15 cellular contexts compared by ENCODE assay signal in genomic region chr1:213397638-213398037, GRCh38.
DNase-seq lines count a peak whose midpoint lies in the region; ATAC-seq and TF ChIP-seq lines count a peak whose summit lies in the region.
"Had no signal": no experiment of that assay in that cellular context is flagged by ENCODE, and none has a peak within 500 bp of the region (broad histone marks: within the 10 kb centered on the region; RNA-seq: fewer than 3 reads in every experiment).

No MANE protein-coding gene starts in this region.

- no peaks in the 10 kb centered on the region for H3K9me3 ChIP-seq in right atrium auricular region
- no peaks in the 10 kb centered on the region for H3K9me3 ChIP-seq in T-helper 17 cell (ENCODE audit: control insufficient read depth, low read length, poor library complexity, severe bottlenecking)
- no peaks in the 10 kb centered on the region for H3K9me3 ChIP-seq in neuronal stem cell (replicated peaks in 1 of 2; ENCODE audit: control insufficient read depth in 2 of 2, insufficient read depth in 1 of 2, low read depth in 1 of 2, low read length in 2 of 2)
- no peaks in the 10 kb centered on the region for H3K9me3 ChIP-seq in MG63
- H3K9me3 ChIP-seq: BLaER1 had no signal

- no peak overlapping the region for H3K23ac ChIP-seq in neuronal stem cell (ENCODE audit: low read depth, low read length, poor library complexity)

- WGBS in neuronal stem cell (ENCODE audit: extremely low coverage in 2 of 2, insufficient read length in 2 of 2, insufficient replicate concordance in 1 of 2), 2 donors, result no CpG with 5 or more reads among the region's 7 CpGs

- H3K36me3 Mint-ChIP-seq in T-helper 17 cell (ENCODE audit: low read depth), result no peaks in the 10 kb centered on the region
- H3K36me3 Mint-ChIP-seq: CD14-positive monocyte; CD4-positive, alpha-beta memory T cell had no signal

- H3K4me3 ChIP-seq in right atrium auricular region (no peak overlapping the region), neuronal stem cell (ENCODE audit: low read length in 2 of 2) (no peak overlapping the region), MG63 (no peak overlapping the region)
- H3K4me3 ChIP-seq: BLaER1 had no signal

- H3K27ac ChIP-seq in right atrium auricular region (no peak overlapping the region), neuronal stem cell (replicated peaks; ENCODE audit: low read length) (no peak overlapping the region)
- H3K27ac ChIP-seq: BLaER1 had no signal

- intact Hi-C loops in cardiac septum (cut with DNase I), result no loop called here

- no peak overlapping the region for H2BK12ac ChIP-seq in neuronal stem cell (ENCODE audit: low read length)

- H3K18ac ChIP-seq in neuronal stem cell (ENCODE audit: low read length), result peak overlapping the region; percentile 38

- TF ChIP-seq CTCF in right atrium auricular region (IDR thresholded peaks at IDR 0.05), result no peak

- no peak overlapping the region for H2BK5ac ChIP-seq in neuronal stem cell (ENCODE audit: low read length)

- no peak overlapping the region for H2AFZ ChIP-seq in neuronal stem cell (ENCODE audit: low read length)

- no peak overlapping the region for H3K14ac ChIP-seq in neuronal stem cell (ENCODE audit: low read length)

- ATAC-seq in T-helper 17 cell (no peak), HG02571 (IDR thresholded peaks at IDR 0.05; ENCODE audit: unreplicated experiment) (no peak)

- H3K36me3 ChIP-seq in right atrium auricular region (no peaks in the 10 kb centered on the region), neuronal stem cell (replicated peaks in 1 of 2; ENCODE audit: control insufficient read depth in 2 of 2, insufficient read depth in 2 of 2, low read length in 2 of 2) (no peaks in the 10 kb centered on the region), MG63 (no peaks in the 10 kb centered on the region)
- H3K36me3 ChIP-seq: BLaER1 had no signal

- no peak overlapping the region for H4K91ac ChIP-seq in neuronal stem cell (ENCODE audit: low read depth, low read length, poor library complexity)

- H3K27me3 Mint-ChIP-seq in T-helper 17 cell, result peaks cover 8% of the 10 kb centered on the region

- H3K27me3 ChIP-seq in right atrium auricular region (no peaks in the 10 kb centered on the region), neuronal stem cell (ENCODE audit: control insufficient read depth in 3 of 3, insufficient read depth in 3 of 3, low read depth in 1 of 3, low read length in 3 of 3) (no peaks in the 10 kb centered on the region), MG63 (peaks cover 4% of the 10 kb centered on the region; the same call in 1 of the 2 replicates)
- H3K27me3 ChIP-seq: BLaER1 had no signal

- DNase-seq in cardiac septum (ENCODE audit: low spot score) (peak; percentile 36), right atrium auricular region (ENCODE audit: low spot score) (no peak), T-helper 17 cell (no peak), neuronal stem cell (ENCODE audit: low spot score) (no peak), MG63 (no peak)
- no peak for DNase-seq in NK-92 treated with Interleukin-12 subunit alpha and Interleukin-12 subunit beta, amount 100 ng/mL, for 24 hours (lab: John Stamatoyannopoulos, UW)
- DNase-seq: 8988T; Calu3; CD4-positive, alpha-beta memory T cell; DMS79 treated with DMSO at 0.1 percent for 48 hours; GF-D8; H9 had no signal

- no peak overlapping the region for H4K8ac ChIP-seq in neuronal stem cell (ENCODE audit: low read depth, low read length)

- H3K79me1 ChIP-seq in neuronal stem cell (ENCODE audit: low read depth, low read length), result no peaks in the 10 kb centered on the region

- H2AK5ac ChIP-seq in neuronal stem cell (ENCODE audit: low read depth, low read length), result peak overlapping the region; percentile 20

- no peak overlapping the region for H2BK120ac ChIP-seq in neuronal stem cell (ENCODE audit: low read depth, low read length)

- H3K4me1 ChIP-seq in right atrium auricular region (no peaks in the 10 kb centered on the region), neuronal stem cell (ENCODE audit: control insufficient read depth in 2 of 2, insufficient read depth in 1 of 2, low read depth in 1 of 2, low read length in 2 of 2) (peaks cover 5 to 13% of the 10 kb centered on the region in 2 donors)

- H3K4ac ChIP-seq in neuronal stem cell (ENCODE audit: low read length), result no peak overlapping the region

- no peak overlapping the region for H3K27ac Mint-ChIP-seq in T-helper 17 cell
- H3K27ac Mint-ChIP-seq: CD4-positive, alpha-beta memory T cell; H9 had no signal

- H3K4me1 Mint-ChIP-seq in T-helper 17 cell, result no peaks in the 10 kb centered on the region
- H3K4me1 Mint-ChIP-seq: CD14-positive monocyte; CD4-positive, alpha-beta memory T cell had no signal

- peak overlapping the region; percentile 26 for H3K4me3 Mint-ChIP-seq in T-helper 17 cell
- H3K4me3 Mint-ChIP-seq: CD14-positive monocyte; CD4-positive, alpha-beta memory T cell; H9 had no signal

- no peak overlapping the region for H3K4me2 ChIP-seq in neuronal stem cell (ENCODE audit: insufficient read depth, low read length, poor library complexity, severe bottlenecking)
- H3K4me2 ChIP-seq: BLaER1 had no signal

- H3K9ac ChIP-seq in neuronal stem cell (ENCODE audit: low read depth, low read length, poor library complexity), result no peak overlapping the region
- H3K9ac ChIP-seq: BLaER1 had no signal

- H2BK15ac ChIP-seq in neuronal stem cell (ENCODE audit: low read length), result no peak overlapping the region
